1 cellular context compared by ENCODE assay signal in the genomic region with DNA sequence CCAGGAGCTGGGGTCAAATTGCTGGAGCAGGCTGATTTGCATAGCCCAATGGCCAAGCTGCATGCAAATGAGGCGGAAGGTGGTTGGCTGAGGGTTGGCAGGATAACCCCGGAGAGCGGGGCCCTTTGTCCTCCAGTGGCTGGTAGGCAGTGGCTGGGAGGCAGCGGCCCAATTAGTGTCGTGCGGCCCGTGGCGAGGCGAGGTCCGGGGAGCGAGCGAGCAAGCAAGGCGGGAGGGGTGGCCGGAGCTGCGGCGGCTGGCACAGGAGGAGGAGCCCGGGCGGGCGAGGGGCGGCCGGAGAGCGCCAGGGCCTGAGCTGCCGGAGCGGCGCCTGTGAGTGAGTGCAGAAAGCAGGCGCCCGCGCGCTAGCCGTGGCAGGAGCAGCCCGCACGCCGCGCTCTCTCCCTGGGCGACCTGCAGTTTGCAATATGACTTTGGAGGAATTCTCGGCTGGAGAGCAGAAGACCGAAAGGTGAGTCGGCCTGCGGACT.
TF ChIP-seq lines count a peak whose summit lies in the region.

A gene with protein sequence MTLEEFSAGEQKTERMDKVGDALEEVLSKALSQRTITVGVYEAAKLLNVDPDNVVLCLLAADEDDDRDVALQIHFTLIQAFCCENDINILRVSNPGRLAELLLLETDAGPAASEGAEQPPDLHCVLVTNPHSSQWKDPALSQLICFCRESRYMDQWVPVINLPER (plus strand): TSS at position 135 of the 491 bp plus-strand sequence. CDS start 294 bp downstream, at position 429.

TF ChIP-seq in GM12878, 131 proteins besides CTCF, POLR2A, EP300 and RAD21 (continued from another document and continues in another):
- TF ChIP-seq HSF1 (IDR thresholded peaks at IDR 0.05; ENCODE audit: low read depth, low read length) (no peak), CHD1 (IDR thresholded peaks at IDR 0.05; ENCODE audit: low read depth, low read length) (peak; percentile 83; the same call in 1 of the 2 replicates), RB1 (IDR thresholded peaks at IDR 0.05; ENCODE audit: borderline replicate concordance) (peak; percentile 36; the same call in 1 of the 2 replicates), TCF7 (IDR thresholded peaks at IDR 0.05; ENCODE audit: borderline replicate concordance) (no peak), DPF2 (IDR thresholded peaks at IDR 0.05) (peak; percentile 80), IRF4 (IDR thresholded peaks at IDR 0.05; ENCODE audit: low read depth, low read length) (no peak), ZNF207 (IDR thresholded peaks at IDR 0.05; ENCODE audit: borderline replicate concordance) (peak; percentile 63; the same call in 1 of the 2 replicates), NR2F1 (conservative IDR thresholded peaks at IDR 0.05) (peak; percentile 91), HDGF (IDR thresholded peaks at IDR 0.05) (peak; percentile 97), SRF (IDR thresholded peaks at IDR 0.05; ENCODE audit: low read depth in 2 of 2, low read length in 2 of 2) (no peak), JUNB (IDR thresholded peaks at IDR 0.05) (no peak), TCF12 (IDR thresholded peaks at IDR 0.05; ENCODE audit: low read depth, low read length) (peak; percentile 71; the same call in 1 of the 2 replicates), EGR1 (IDR thresholded peaks at IDR 0.05; ENCODE audit: borderline replicate concordance in 1 of 2, low read depth in 2 of 2, low read length in 2 of 2) (no peak), POU2F2 (IDR thresholded peaks at IDR 0.05; ENCODE audit: borderline replicate concordance, low read depth, low read length) (peak; percentile 99), NKRF (conservative IDR thresholded peaks at IDR 0.05) (peak; percentile 75), PAX5 (IDR thresholded peaks at IDR 0.05; ENCODE audit: borderline replicate concordance, low read depth, low read length) (peak; percentile 52; the same call in 1 of the 2 replicates), FOS (IDR thresholded peaks at IDR 0.05; ENCODE audit: borderline replicate concordance, extremely low read depth, insufficient read length) (no peak), CHD4 (IDR thresholded peaks at IDR 0.05) (no peak), NR2C2 (IDR thresholded peaks at IDR 0.05; ENCODE audit: borderline replicate concordance, control insufficient read depth, insufficient read length, low read depth) (no peak), RFX5 (IDR thresholded peaks at IDR 0.05; ENCODE audit: low read depth, low read length) (peak; percentile 74), SP1 (IDR thresholded peaks at IDR 0.05; ENCODE audit: low read depth, low read length) (peak; percentile 89), FOXK2 (IDR thresholded peaks at IDR 0.05) (no peak), PML (IDR thresholded peaks at IDR 0.05; ENCODE audit: low read length) (peak; percentile 88), NFXL1 (IDR thresholded peaks at IDR 0.05; ENCODE audit: borderline replicate concordance) (no peak), TBL1XR1 (IDR thresholded peaks at IDR 0.05; ENCODE audit: low read depth, low read length) (peak; percentile 69; the same call in 1 of the 2 replicates), NFYA (IDR thresholded peaks at IDR 0.05; ENCODE audit: borderline replicate concordance, low read depth, low read length) (no peak), BMI1 (IDR thresholded peaks at IDR 0.05; ENCODE audit: borderline replicate concordance) (no peak), MLLT1 (IDR thresholded peaks at IDR 0.05) (no peak), SMAD5 (IDR thresholded peaks at IDR 0.05; ENCODE audit: low read depth) (peak; percentile 95), SUPT20H (IDR thresholded peaks at IDR 0.05; ENCODE audit: borderline replicate concordance, control insufficient read depth, low read depth, low read length) (no peak), ZNF592 (IDR thresholded peaks at IDR 0.05) (no peak)
- TF ChIP-seq, protein P1, sequence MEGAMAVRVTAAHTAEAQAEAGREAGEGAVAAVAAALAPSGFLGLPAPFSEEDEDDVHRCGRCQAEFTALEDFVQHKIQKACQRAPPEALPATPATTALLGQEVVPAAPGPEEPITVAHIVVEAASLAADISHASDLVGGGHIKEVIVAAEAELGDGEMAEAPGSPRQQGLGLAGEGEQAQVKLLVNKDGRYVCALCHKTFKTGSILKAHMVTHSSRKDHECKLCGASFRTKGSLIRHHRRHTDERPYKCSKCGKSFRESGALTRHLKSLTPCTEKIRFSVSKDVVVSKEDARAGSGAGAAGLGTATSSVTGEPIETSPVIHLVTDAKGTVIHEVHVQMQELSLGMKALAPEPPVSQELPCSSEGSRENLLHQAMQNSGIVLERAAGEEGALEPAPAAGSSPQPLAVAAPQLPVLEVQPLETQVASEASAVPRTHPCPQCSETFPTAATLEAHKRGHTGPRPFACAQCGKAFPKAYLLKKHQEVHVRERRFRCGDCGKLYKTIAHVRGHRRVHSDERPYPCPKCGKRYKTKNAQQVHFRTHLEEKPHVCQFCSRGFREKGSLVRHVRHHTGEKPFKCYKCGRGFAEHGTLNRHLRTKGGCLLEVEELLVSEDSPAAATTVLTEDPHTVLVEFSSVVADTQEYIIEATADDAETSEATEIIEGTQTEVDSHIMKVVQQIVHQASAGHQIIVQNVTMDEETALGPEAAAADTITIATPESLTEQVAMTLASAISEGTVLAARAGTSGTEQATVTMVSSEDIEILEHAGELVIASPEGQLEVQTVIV (IDR thresholded peaks at IDR 0.05; ENCODE audit: borderline replicate concordance, partially characterized antibody), result peak; percentile 16
- TF ChIP-seq, protein P2, sequence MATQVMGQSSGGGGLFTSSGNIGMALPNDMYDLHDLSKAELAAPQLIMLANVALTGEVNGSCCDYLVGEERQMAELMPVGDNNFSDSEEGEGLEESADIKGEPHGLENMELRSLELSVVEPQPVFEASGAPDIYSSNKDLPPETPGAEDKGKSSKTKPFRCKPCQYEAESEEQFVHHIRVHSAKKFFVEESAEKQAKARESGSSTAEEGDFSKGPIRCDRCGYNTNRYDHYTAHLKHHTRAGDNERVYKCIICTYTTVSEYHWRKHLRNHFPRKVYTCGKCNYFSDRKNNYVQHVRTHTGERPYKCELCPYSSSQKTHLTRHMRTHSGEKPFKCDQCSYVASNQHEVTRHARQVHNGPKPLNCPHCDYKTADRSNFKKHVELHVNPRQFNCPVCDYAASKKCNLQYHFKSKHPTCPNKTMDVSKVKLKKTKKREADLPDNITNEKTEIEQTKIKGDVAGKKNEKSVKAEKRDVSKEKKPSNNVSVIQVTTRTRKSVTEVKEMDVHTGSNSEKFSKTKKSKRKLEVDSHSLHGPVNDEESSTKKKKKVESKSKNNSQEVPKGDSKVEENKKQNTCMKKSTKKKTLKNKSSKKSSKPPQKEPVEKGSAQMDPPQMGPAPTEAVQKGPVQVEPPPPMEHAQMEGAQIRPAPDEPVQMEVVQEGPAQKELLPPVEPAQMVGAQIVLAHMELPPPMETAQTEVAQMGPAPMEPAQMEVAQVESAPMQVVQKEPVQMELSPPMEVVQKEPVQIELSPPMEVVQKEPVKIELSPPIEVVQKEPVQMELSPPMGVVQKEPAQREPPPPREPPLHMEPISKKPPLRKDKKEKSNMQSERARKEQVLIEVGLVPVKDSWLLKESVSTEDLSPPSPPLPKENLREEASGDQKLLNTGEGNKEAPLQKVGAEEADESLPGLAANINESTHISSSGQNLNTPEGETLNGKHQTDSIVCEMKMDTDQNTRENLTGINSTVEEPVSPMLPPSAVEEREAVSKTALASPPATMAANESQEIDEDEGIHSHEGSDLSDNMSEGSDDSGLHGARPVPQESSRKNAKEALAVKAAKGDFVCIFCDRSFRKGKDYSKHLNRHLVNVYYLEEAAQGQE (IDR thresholded peaks at IDR 0.05; ENCODE audit: low read depth, low read length), result peak; percentile 56
- TF ChIP-seq, protein P3, sequence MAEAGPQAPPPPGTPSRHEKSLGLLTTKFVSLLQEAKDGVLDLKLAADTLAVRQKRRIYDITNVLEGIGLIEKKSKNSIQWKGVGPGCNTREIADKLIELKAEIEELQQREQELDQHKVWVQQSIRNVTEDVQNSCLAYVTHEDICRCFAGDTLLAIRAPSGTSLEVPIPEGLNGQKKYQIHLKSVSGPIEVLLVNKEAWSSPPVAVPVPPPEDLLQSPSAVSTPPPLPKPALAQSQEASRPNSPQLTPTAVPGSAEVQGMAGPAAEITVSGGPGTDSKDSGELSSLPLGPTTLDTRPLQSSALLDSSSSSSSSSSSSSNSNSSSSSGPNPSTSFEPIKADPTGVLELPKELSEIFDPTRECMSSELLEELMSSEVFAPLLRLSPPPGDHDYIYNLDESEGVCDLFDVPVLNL (IDR thresholded peaks at IDR 0.05; ENCODE audit: low read depth, low read length), result no peak
- TF ChIP-seq, protein P4, sequence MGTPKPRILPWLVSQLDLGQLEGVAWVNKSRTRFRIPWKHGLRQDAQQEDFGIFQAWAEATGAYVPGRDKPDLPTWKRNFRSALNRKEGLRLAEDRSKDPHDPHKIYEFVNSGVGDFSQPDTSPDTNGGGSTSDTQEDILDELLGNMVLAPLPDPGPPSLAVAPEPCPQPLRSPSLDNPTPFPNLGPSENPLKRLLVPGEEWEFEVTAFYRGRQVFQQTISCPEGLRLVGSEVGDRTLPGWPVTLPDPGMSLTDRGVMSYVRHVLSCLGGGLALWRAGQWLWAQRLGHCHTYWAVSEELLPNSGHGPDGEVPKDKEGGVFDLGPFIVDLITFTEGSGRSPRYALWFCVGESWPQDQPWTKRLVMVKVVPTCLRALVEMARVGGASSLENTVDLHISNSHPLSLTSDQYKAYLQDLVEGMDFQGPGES (IDR thresholded peaks at IDR 0.05), result peak; percentile 59
